ENCODE assay signal across 14 cellular contexts in the genomic region with DNA sequence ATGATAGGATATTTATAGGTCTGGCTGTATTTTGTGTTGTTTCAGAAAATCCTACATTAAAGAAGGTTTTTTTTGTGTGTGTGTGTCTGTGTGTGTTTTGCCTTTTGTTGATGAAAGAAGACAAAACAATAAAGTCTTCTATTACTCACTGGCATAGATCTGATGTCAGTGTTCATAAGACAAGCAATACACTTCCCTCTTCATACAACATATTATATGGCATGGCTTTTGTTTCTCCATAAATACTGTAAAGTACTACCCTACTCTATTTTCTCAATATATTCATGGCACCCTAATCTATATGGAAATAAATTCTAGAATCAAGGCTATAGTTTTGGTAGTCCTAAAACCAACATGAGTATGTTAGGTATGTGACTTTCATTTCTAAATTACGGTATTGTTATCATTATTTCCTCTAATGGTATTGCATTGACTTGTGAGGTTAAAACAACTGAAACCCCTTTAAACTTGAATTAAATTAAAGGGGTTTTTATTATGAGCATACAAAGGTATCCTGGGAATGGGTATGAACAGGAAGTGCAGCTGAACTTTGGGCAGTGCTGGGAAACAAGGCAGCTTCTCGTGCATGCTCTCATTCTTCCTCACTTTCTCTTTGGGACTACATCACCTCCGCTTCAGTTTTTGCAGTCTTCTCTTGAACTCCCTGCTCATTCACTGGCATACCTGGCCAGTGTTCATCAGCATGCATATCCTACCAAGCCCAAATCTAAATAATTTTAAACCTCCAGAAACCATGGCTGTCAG.
A peak's percentile ranks its signal among the peaks of the same experiment; 100 is the strongest.
DNase-seq lines count a peak whose midpoint lies in the region; ATAC-seq and TF ChIP-seq lines count a peak whose summit lies in the region.
"Had no signal": no experiment of that assay in that cellular context is flagged by ENCODE, and none has a peak within 500 bp of the region (broad histone marks: within the 10 kb centered on the region; RNA-seq: fewer than 3 reads in every experiment).

No MANE protein-coding gene starts in this region.

- no peaks in the 10 kb centered on the region for H3K9me2 ChIP-seq in PC-9 (ENCODE audit: insufficient read depth)

- H3K27me3 Mint-ChIP-seq in stimulated activated memory B cell treated with anti-CD40 and anti-IgM and Interleukin-4, amounts not matched to agents 10 μg/mL and 1 μg/mL and 100 μg/mL, for 72 hours, result no peaks in the 10 kb centered on the region
- H3K27me3 Mint-ChIP-seq: activated CD4-positive, alpha-beta memory T cell treated with anti-CD3 and anti-CD28 coated beads, Interleukin-2, amount 10 ng/mL, durations not matched to agents 7 days and 5 days had no signal

- peaks cover 29% of the 10 kb centered on the region for H3K4me1 ChIP-seq in ACC112 (ENCODE audit: control insufficient read depth, insufficient read depth, low read length, unreplicated experiment)
- H3K4me1 ChIP-seq in parathyroid adenoma, result no peaks in the 10 kb centered on the region
- no peaks in the 10 kb centered on the region for H3K4me1 ChIP-seq in PC-9 (replicated peaks; ENCODE audit: insufficient read depth)

- H3K36me3 ChIP-seq in ACC112 (ENCODE audit: insufficient read depth, low read length) (no peaks in the 10 kb centered on the region), parathyroid adenoma (ENCODE audit: control insufficient read depth, insufficient read depth, low read length) (no peaks in the 10 kb centered on the region), PC-9 (ENCODE audit: low read depth) (no peaks in the 10 kb centered on the region)
- H3K36me3 ChIP-seq: thoracic aorta had no signal

- no peak overlapping the region for H3K4me3 Mint-ChIP-seq in stimulated activated memory B cell treated with anti-CD40 and anti-IgM and Interleukin-4, amounts not matched to agents 10 μg/mL and 1 μg/mL and 100 μg/mL, for 72 hours
- H3K4me3 Mint-ChIP-seq: activated CD4-positive, alpha-beta memory T cell treated with anti-CD3 and anti-CD28 coated beads, Interleukin-2, amount 10 ng/mL, durations not matched to agents 7 days and 5 days had no signal

- H3K4me1 Mint-ChIP-seq in stimulated activated memory B cell treated with anti-CD40 and anti-IgM and Interleukin-4, amounts not matched to agents 10 μg/mL and 1 μg/mL and 100 μg/mL, for 72 hours, result no peaks in the 10 kb centered on the region
- H3K4me1 Mint-ChIP-seq: activated CD4-positive, alpha-beta memory T cell treated with anti-CD3 and anti-CD28 coated beads, Interleukin-2, amount 10 ng/mL, durations not matched to agents 7 days and 5 days had no signal

- H3K9me3 ChIP-seq in parathyroid adenoma (ENCODE audit: control insufficient read depth, low read length) (no peaks in the 10 kb centered on the region), PC-9 (ENCODE audit: insufficient read depth, low read depth) (no peaks in the 10 kb centered on the region)
- H3K9me3 ChIP-seq: thoracic aorta had no signal

- H3K27ac Mint-ChIP-seq in stimulated activated memory B cell treated with anti-CD40 and anti-IgM and Interleukin-4, amounts not matched to agents 10 μg/mL and 1 μg/mL and 100 μg/mL, for 72 hours, result no peak overlapping the region
- H3K27ac Mint-ChIP-seq: activated CD4-positive, alpha-beta memory T cell treated with anti-CD3 and anti-CD28 coated beads, Interleukin-2, amount 10 ng/mL, durations not matched to agents 7 days and 5 days had no signal

- TF ChIP-seq CTCF in parathyroid adenoma (IDR thresholded peaks at IDR 0.05) (no peak), PC-9 (conservative IDR thresholded peaks at IDR 0.05) (no peak)

- peak overlapping the region; percentile 35; the same call in 1 of the 2 replicates for H3K27ac ChIP-seq in ACC112 (ENCODE audit: low read depth, low read length)
- peak overlapping the region; percentile 82 for H3K27ac ChIP-seq in caudate nucleus (ENCODE audit: low read depth, low read length)
- peak overlapping the region; percentile 15 for H3K27ac ChIP-seq in parathyroid adenoma
- no peak overlapping the region for H3K27ac ChIP-seq in PC-9
- H3K27ac ChIP-seq: KMS-11, thoracic aorta had no signal

- H3K79me2 ChIP-seq in ACC112 (ENCODE audit: control insufficient read depth, insufficient read depth, low read length, unreplicated experiment) (peaks cover 6% of the 10 kb centered on the region), parathyroid adenoma (no peaks in the 10 kb centered on the region), PC-9 (ENCODE audit: low read depth) (no peaks in the 10 kb centered on the region)

- intact Hi-C loops in left colon (cut with DNase I, micrococcal nuclease) (no loop called here), PC-9 (cut with micrococcal nuclease; ENCODE audit: unreplicated experiment) (no loop called here)

- DNase-seq in caudate nucleus (lab: John Stamatoyannopoulos, UW) (no peak), left colon (no peak), NCI-H510A (lab: John Stamatoyannopoulos, UW) (no peak), PC-9 (no peak)
- DNase-seq in activated naive CD4-positive, alpha-beta T cell treated with Interleukin-2 at 50 U/mL for 16 hours, result no peak
- DNase-seq: activated CD4-positive, alpha-beta memory T cell treated with anti-CD3 and anti-CD28 coated beads, Interleukin-2, amount 10 ng/mL, durations not matched to agents 7 days and 5 days; effector CD8-positive, alpha-beta T cell; NCI-H526; SHP77 had no signal

- no peaks in the 10 kb centered on the region for H3F3A ChIP-seq in PC-9 (ENCODE audit: insufficient read depth, low read depth)

- H2AFZ ChIP-seq in ACC112 (ENCODE audit: low read length, unreplicated experiment) (no peak overlapping the region), parathyroid adenoma (no peak overlapping the region), PC-9 (no peak overlapping the region)

- ATAC-seq in left colon, result peak; percentile 59
- no peak for ATAC-seq in stimulated activated memory B cell treated with anti-CD40 and anti-IgM and Interleukin-4, amounts not matched to agents 10 μg/mL and 1 μg/mL and 100 μg/mL, for 72 hours

- H3K36me3 Mint-ChIP-seq in stimulated activated memory B cell treated with anti-CD40 and anti-IgM and Interleukin-4, amounts not matched to agents 10 μg/mL and 1 μg/mL and 100 μg/mL, for 72 hours, result no peaks in the 10 kb centered on the region

- peak overlapping the region; percentile 39; the same call in 1 of the 2 replicates for H3K4me3 ChIP-seq in ACC112 (ENCODE audit: low read depth, low read length)
- H3K4me3 ChIP-seq in parathyroid adenoma (ENCODE audit: low read depth, low read length), result no peak overlapping the region
- no peak overlapping the region for H3K4me3 ChIP-seq in PC-9
- H3K4me3 ChIP-seq: thoracic aorta had no signal

- no peaks in the 10 kb centered on the region for H4K20me1 ChIP-seq in PC-9 (ENCODE audit: insufficient read depth)

- no peaks in the 10 kb centered on the region for H3K9me3 Mint-ChIP-seq in stimulated activated memory B cell treated with anti-CD40 and anti-IgM and Interleukin-4, amounts not matched to agents 10 μg/mL and 1 μg/mL and 100 μg/mL, for 72 hours
- H3K9me3 Mint-ChIP-seq: activated CD4-positive, alpha-beta memory T cell treated with anti-CD3 and anti-CD28 coated beads, Interleukin-2, amount 10 ng/mL, durations not matched to agents 7 days and 5 days had no signal

- H3K27me3 ChIP-seq in ACC112 (ENCODE audit: insufficient read depth, low read length) (no peaks in the 10 kb centered on the region), parathyroid adenoma (ENCODE audit: control insufficient read depth, insufficient read depth, low read length) (no peaks in the 10 kb centered on the region), PC-9 (ENCODE audit: insufficient read depth, low read depth) (no peaks in the 10 kb centered on the region)

- H3K4me2 ChIP-seq in parathyroid adenoma (ENCODE audit: low read length), result no peak overlapping the region
- H3K4me2 ChIP-seq in PC-9, result no peak overlapping the region
- H3K4me2 ChIP-seq: KMS-11 had no signal

- POLR2A ChIA-PET in PC-9 (lab: Charles Lee; ENCODE audit: unreplicated experiment), result no interaction called here

- H3K9ac ChIP-seq in parathyroid adenoma, result no peak overlapping the region
- H3K9ac ChIP-seq: KMS-11 had no signal

- CTCF ChIA-PET in PC-9 (lab: Charles Lee), result no interaction called here

- no TSS peak for BruUV-seq in PC-9 (replicated peaks; lab: Mats Ljungman, UMichigan)
